16 cellular contexts compared by ENCODE assay signal in genomic region chr7:36318116-36318515, GRCh38.
DNase-seq lines count a peak whose midpoint lies in the region; ATAC-seq and TF ChIP-seq lines count a peak whose summit lies in the region.
"Had no signal": no experiment of that assay in that cellular context is flagged by ENCODE, and none has a peak within 500 bp of the region (broad histone marks: within the 10 kb centered on the region; RNA-seq: fewer than 3 reads in every experiment).

No MANE protein-coding gene starts in this region.

- H3K36me3 Mint-ChIP-seq in endodermal cell (ENCODE audit: low read depth), result peaks cover 19% of the 10 kb centered on the region

- H3K4me3 Mint-ChIP-seq in endodermal cell, result peak overlapping the region; percentile 15
- H3K4me3 Mint-ChIP-seq: CD4-positive, alpha-beta T cell had no signal

- no peaks in the 10 kb centered on the region for H3K27me3 ChIP-seq in endodermal cell (ENCODE audit: control insufficient read depth, insufficient read depth, low read length, poor library complexity, severe bottlenecking)
- H3K27me3 ChIP-seq: BE2C had no signal

- H3K27ac Mint-ChIP-seq in endodermal cell, result peak overlapping the region; percentile 86
- H3K27ac Mint-ChIP-seq: CD4-positive, alpha-beta T cell had no signal

- no peaks in the 10 kb centered on the region for H3K36me3 ChIP-seq in endodermal cell (ENCODE audit: control insufficient read depth, insufficient read depth, low read length)
- H3K36me3 ChIP-seq: BE2C, HAP-1 had no signal

- DNase-seq in ELF-1 (ENCODE audit: low read depth, low spot score) (peak; percentile 27), endodermal cell (peak; percentile 67), myocyte (ENCODE audit: low read depth) (peak; percentile 4), ureter (ENCODE audit: low spot score) (peak; percentile 8), AG20443 (ENCODE audit: low spot score) (no peak)
- DNase-seq in NK-92 treated with Interleukin-12 subunit alpha and Interleukin-12 subunit beta, amount 100 ng/mL, for 24 hours (lab: John Stamatoyannopoulos, UW), result no peak
- DNase-seq: BE2C; Caco-2; CD4-positive, alpha-beta T cell; DMS153; DMS79; GF-D8 had no signal

- no peak for TF ChIP-seq CTCF in endodermal cell (conservative IDR thresholded peaks at IDR 0.05)

- WGBS in endodermal cell (ENCODE audit: insufficient coverage in 1 of 2, insufficient read length in 1 of 2), 2 experiments, result 59 to 82% methylated on average over 6 to 8 of the region's 8 CpGs

- H3K27ac ChIP-seq in endodermal cell (ENCODE audit: low read depth, low read length), result no peak overlapping the region
- H3K27ac ChIP-seq: C4-2B, HL-60 had no signal

- peaks cover 37% of the 10 kb centered on the region for H3K9me3 Mint-ChIP-seq in endodermal cell
- H3K9me3 Mint-ChIP-seq: CD4-positive, alpha-beta T cell had no signal

- H3K4me1 ChIP-seq in endodermal cell (ENCODE audit: control insufficient read depth, insufficient read depth, low read length), result peaks cover 17% of the 10 kb centered on the region
- H3K4me1 ChIP-seq: Caco-2, HAP-1 had no signal

- ATAC-seq in GM19324 (IDR thresholded peaks at IDR 0.05; ENCODE audit: low FRiP score, unreplicated experiment), result no peak

- peaks cover 28% of the 10 kb centered on the region for H3K4me1 Mint-ChIP-seq in endodermal cell

- H3K9ac ChIP-seq in endodermal cell (ENCODE audit: extremely low read depth, low read length, poor library complexity, severe bottlenecking), result peak overlapping the region; percentile 43

- H3K9me3 ChIP-seq in endodermal cell (ENCODE audit: control insufficient read depth, low read length), result peaks cover 25% of the 10 kb centered on the region
- H3K9me3 ChIP-seq: BE2C had no signal

- peaks cover 3% of the 10 kb centered on the region for H3K27me3 Mint-ChIP-seq in endodermal cell (ENCODE audit: insufficient read depth)

- H3K4me3 ChIP-seq in endodermal cell (ENCODE audit: low read length), result peak overlapping the region; percentile 21
- H3K4me3 ChIP-seq: HAP-1 had no signal

Comparison
In these comparisons a context has a peak if more than half of its experiments do, and no peak if none do; other contexts are left out.
1. DNase-seq: peak in ELF-1 (single experiment), endodermal cell (single experiment), myocyte (single experiment) and ureter (single experiment); none in AG20443 (single experiment) and NK-92 treated with Interleukin-12 subunit alpha and Interleukin-12 subunit beta, amount 100 ng/mL, for 24 hours (single experiment).